17 cellular contexts compared by ENCODE assay signal in the genomic region with DNA sequence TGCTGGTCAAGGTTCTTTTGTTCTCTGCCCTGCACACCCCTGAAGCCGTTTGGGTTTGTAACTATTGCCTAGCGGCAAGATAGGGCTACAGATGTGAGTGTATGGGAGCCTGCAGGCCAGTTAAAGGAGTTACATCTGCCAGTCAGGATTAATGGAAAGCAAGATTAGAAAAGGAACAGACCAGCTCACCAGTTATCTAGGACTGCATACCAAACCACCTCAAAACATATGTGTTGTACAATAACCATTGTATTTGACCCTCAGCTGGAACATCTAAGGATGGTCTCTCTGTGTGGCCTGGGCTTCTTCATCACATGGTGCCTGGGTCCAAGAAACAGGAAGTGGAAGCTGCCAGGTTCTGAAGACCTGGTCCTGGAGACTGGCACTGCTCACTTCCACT.
DNase-seq lines count a peak whose midpoint lies in the region; ATAC-seq and TF ChIP-seq lines count a peak whose summit lies in the region.
"Had no signal": no experiment of that assay in that cellular context is flagged by ENCODE, and none has a peak within 500 bp of the region (broad histone marks: within the 10 kb centered on the region; RNA-seq: fewer than 3 reads in every experiment).

No MANE protein-coding gene starts in this region.

- H3K27ac ChIP-seq in ACC112 (ENCODE audit: low read depth, low read length) (no peak overlapping the region), HEK293 (ENCODE audit: extremely low read depth, low read depth, low read length) (no peak overlapping the region)
- H3K27ac ChIP-seq: A549, C4-2B, PC-9, SJSA1 had no signal

- H3K4me3 ChIP-seq in ACC112 (ENCODE audit: low read depth, low read length) = no peak overlapping the region
- no peak overlapping the region for H3K4me3 ChIP-seq in HEK293 (ENCODE audit: low read depth, low read length)
- H3K4me3 ChIP-seq: A549, PC-9, SJSA1 had no signal

- peak; percentile 32 for DNase-seq in OCI-M2 (lab: John Stamatoyannopoulos, UW; ENCODE audit: unreplicated experiment)
- DNase-seq in erythroblast (lab: John Stamatoyannopoulos, UW) = peak; percentile 35 to 87
- DNase-seq: HCEC 1CT, NCI-H1105 treated with DMSO at 0.1 percent for 48 hours, NCI-H1694 treated with DMSO at 0.1 percent for 48 hours, NCI-H2107, NCI-H345, NCI-H526, PC-9 had no signal

- POLR2A ChIA-PET in HEK293 (lab: Yijun Ruan, JAX) = no interaction called here

- no peaks in the 10 kb centered on the region for H3K36me3 ChIP-seq in ACC112 (ENCODE audit: insufficient read depth, low read length)
- H3K36me3 ChIP-seq in HEK293 (ENCODE audit: control insufficient read depth in 2 of 2, insufficient read depth in 1 of 2, low read length in 2 of 2) = no peaks in the 10 kb centered on the region
- H3K36me3 ChIP-seq: SJSA1 had no signal

- H2AFZ ChIP-seq in ACC112 (ENCODE audit: low read length, unreplicated experiment) = peak overlapping the region; percentile 13
- H2AFZ ChIP-seq: PC-9 had no signal

- ATAC-seq in HG03469 (IDR thresholded peaks at IDR 0.05; ENCODE audit: unreplicated experiment) = no peak
- no peak for ATAC-seq in GM18867 (IDR thresholded peaks at IDR 0.05; ENCODE audit: unreplicated experiment)
- ATAC-seq in GM18519 (IDR thresholded peaks at IDR 0.05; ENCODE audit: low FRiP score, unreplicated experiment) = no peak
- ATAC-seq: A549 had no signal

- TF ChIP-seq POLR2A in erythroblast (IDR thresholded peaks at IDR 0.05; ENCODE audit: low read length) = no peak

- no peaks in the 10 kb centered on the region for H3K79me2 ChIP-seq in ACC112 (ENCODE audit: control insufficient read depth, insufficient read depth, low read length, unreplicated experiment)

- CTCF ChIA-PET in HEK293 (lab: Yijun Ruan, JAX) = interaction anchor here (0.5 to 7.3 kb wide), 3 partner anchors 11 to 249 kb away, joined by 3 to 59 read pairs (median 5); no protein-coding TSS in a partner anchor

- H3K27me3 ChIP-seq in ACC112 (ENCODE audit: insufficient read depth, low read length) = no peaks in the 10 kb centered on the region

- H3K4me1 ChIP-seq in ACC112 (ENCODE audit: control insufficient read depth, insufficient read depth, low read length, unreplicated experiment) (peaks cover 22% of the 10 kb centered on the region), HEK293 (ENCODE audit: control insufficient read depth, insufficient read depth, low read length) (peaks cover 16% of the 10 kb centered on the region)

- no peaks in the 10 kb centered on the region for H3K9me3 ChIP-seq in HEK293 (ENCODE audit: control insufficient read depth, insufficient read depth, low read depth, low read length)
- H3K9me3 ChIP-seq: A549, SJSA1 had no signal

- TF ChIP-seq CTCF in HEK293 (tag by site-specific recombination; IDR thresholded peaks at IDR 0.05) = no peak

TF ChIP-seq in HEK293, 187 proteins besides CTCF, POLR2A, EP300 and RAD21:
- TF ChIP-seq, protein P1, sequence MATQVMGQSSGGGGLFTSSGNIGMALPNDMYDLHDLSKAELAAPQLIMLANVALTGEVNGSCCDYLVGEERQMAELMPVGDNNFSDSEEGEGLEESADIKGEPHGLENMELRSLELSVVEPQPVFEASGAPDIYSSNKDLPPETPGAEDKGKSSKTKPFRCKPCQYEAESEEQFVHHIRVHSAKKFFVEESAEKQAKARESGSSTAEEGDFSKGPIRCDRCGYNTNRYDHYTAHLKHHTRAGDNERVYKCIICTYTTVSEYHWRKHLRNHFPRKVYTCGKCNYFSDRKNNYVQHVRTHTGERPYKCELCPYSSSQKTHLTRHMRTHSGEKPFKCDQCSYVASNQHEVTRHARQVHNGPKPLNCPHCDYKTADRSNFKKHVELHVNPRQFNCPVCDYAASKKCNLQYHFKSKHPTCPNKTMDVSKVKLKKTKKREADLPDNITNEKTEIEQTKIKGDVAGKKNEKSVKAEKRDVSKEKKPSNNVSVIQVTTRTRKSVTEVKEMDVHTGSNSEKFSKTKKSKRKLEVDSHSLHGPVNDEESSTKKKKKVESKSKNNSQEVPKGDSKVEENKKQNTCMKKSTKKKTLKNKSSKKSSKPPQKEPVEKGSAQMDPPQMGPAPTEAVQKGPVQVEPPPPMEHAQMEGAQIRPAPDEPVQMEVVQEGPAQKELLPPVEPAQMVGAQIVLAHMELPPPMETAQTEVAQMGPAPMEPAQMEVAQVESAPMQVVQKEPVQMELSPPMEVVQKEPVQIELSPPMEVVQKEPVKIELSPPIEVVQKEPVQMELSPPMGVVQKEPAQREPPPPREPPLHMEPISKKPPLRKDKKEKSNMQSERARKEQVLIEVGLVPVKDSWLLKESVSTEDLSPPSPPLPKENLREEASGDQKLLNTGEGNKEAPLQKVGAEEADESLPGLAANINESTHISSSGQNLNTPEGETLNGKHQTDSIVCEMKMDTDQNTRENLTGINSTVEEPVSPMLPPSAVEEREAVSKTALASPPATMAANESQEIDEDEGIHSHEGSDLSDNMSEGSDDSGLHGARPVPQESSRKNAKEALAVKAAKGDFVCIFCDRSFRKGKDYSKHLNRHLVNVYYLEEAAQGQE (tag by site-specific recombination; IDR thresholded peaks at IDR 0.05) = no peak
- TF ChIP-seq ZNF561 (tag by site-specific recombination; IDR thresholded peaks at IDR 0.05; ENCODE audit: borderline replicate concordance) (0 out of 2 replicates have a peak, but pooled peaks have one; percentile 25), ZBTB17 (tag by site-specific recombination; IDR thresholded peaks at IDR 0.05) (0 out of 2 replicates have a peak, but pooled peaks have one; percentile 11)
TF ChIP-seq in HEK293: peak in this region for 2.
